1 cellular context compared by ENCODE assay signal in the genomic region with DNA sequence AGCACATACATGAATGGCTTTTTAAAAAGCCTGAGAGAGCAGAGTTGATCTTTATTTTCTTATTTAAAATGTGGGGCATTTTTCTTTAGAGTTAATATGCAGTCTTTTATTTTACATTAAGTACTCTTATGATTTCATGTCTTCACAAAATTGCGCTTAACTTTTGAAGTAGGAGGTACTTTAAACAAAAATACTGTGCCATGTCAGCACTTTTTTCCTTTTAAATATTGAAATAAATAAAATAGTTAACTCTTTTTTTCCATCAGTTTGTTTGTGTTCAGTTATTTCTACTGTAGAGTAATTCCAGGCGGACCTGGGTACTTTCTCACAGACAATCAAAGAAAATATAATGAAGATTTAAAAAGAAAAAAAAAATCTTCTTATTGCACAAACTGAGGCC.
TF ChIP-seq lines count a peak whose summit lies in the region.

No MANE protein-coding gene starts in this region.

TF ChIP-seq in IMR-90, 13 proteins besides CTCF, POLR2A, EP300 and RAD21 (continued from another document):
- TF ChIP-seq, protein P1, sequence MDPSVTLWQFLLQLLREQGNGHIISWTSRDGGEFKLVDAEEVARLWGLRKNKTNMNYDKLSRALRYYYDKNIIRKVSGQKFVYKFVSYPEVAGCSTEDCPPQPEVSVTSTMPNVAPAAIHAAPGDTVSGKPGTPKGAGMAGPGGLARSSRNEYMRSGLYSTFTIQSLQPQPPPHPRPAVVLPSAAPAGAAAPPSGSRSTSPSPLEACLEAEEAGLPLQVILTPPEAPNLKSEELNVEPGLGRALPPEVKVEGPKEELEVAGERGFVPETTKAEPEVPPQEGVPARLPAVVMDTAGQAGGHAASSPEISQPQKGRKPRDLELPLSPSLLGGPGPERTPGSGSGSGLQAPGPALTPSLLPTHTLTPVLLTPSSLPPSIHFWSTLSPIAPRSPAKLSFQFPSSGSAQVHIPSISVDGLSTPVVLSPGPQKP (IDR thresholded peaks at IDR 0.05; ENCODE audit: borderline replicate concordance, low read depth, low read length), result no peak
- TF ChIP-seq MAFK (IDR thresholded peaks at IDR 0.05; ENCODE audit: low read depth, low read length), result peak; percentile 94
TF ChIP-seq in IMR-90: peak in this region for 1.
